In genomic region chr10:88994034-88994433, GRCh38 we compare ENCODE assay signal across 10 cellular contexts. TPM values are rescaled to one million over a fixed set of nuclear protein-coding genes. Genes with fewer than 3 reads are reported as not detected.
A peak's percentile ranks its signal among the peaks of the same experiment; 100 is the strongest.
DNase-seq lines count a peak whose midpoint lies in the region; ATAC-seq and TF ChIP-seq lines count a peak whose summit lies in the region.
"Had no signal": no experiment of that assay in that cellular context is flagged by ENCODE, and none has a peak within 500 bp of the region (broad histone marks: within the 10 kb centered on the region; RNA-seq: fewer than 3 reads in every experiment).

No MANE protein-coding gene starts in this region.

- H3K9me3 ChIP-seq in heart left ventricle (no peaks in the 10 kb centered on the region), T-helper 17 cell (ENCODE audit: control insufficient read depth, low read length, poor library complexity, severe bottlenecking) (no peaks in the 10 kb centered on the region), gastroesophageal sphincter (no peaks in the 10 kb centered on the region), upper lobe of right lung (no peaks in the 10 kb centered on the region)

- H3K36me3 ChIP-seq in heart left ventricle: no peaks in the 10 kb centered on the region
- H3K36me3 ChIP-seq in gastroesophageal sphincter: no peaks in the 10 kb centered on the region
- no peaks in the 10 kb centered on the region for H3K36me3 ChIP-seq in upper lobe of right lung

- peaks cover 3% of the 10 kb centered on the region for H3K36me3 Mint-ChIP-seq in T-helper 17 cell (ENCODE audit: low read depth)

- DNase-seq in heart left ventricle: no peak
- DNase-seq in cardiac septum (ENCODE audit: low spot score): no peak
- no peak for DNase-seq in T-helper 17 cell
- DNase-seq in upper lobe of right lung: no peak
- no peak for DNase-seq in NOMO-1 treated with dmso at 0.1 percent for 144 hours (lab: John Stamatoyannopoulos, UW; ENCODE audit: unreplicated experiment)
- DNase-seq in iPS-NIHi7 (ENCODE audit: extremely low spot score): no peak
- DNase-seq: activated CD8-positive, alpha-beta memory T cell treated with anti-CD3 and anti-CD28 coated beads, Interleukin-2, amount 50 U/mL, for 48 hours; NCI-H82 had no signal

- H3K4me3 ChIP-seq in heart left ventricle: peak overlapping the region in 9 of 12 donors; percentile 1 to 96 (median 84)
- H3K4me3 ChIP-seq in gastroesophageal sphincter: peak overlapping the region in 1 of 2 donors; percentile 79
- H3K4me3 ChIP-seq in upper lobe of right lung: peak overlapping the region; percentile 79

- H3K4me1 Mint-ChIP-seq in T-helper 17 cell: peaks cover 57% of the 10 kb centered on the region

- TF ChIP-seq POLR2A in heart left ventricle (IDR thresholded peaks at IDR 0.05) (no peak), gastroesophageal sphincter (IDR thresholded peaks at IDR 0.05) (no peak)

- no peak for TF ChIP-seq EP300 in gastroesophageal sphincter (IDR thresholded peaks at IDR 0.05)

- H3K27ac Mint-ChIP-seq in T-helper 17 cell: peak overlapping the region; percentile 99

- no peak for ATAC-seq in heart left ventricle
- peak; percentile 2 for ATAC-seq in T-helper 17 cell
- no peak for ATAC-seq in gastroesophageal sphincter
- no peak for ATAC-seq in upper lobe of right lung
- ATAC-seq in GM21723 (IDR thresholded peaks at IDR 0.05; ENCODE audit: unreplicated experiment): no peak

- 13 to 65% (median 52%) methylated on average over 1 of the region's 1 CpG for WGBS in heart left ventricle, 4 donors
- WGBS in gastroesophageal sphincter (ENCODE audit: low coverage in 1 of 2), 2 donors: 0 to 11% methylated on average over 1 of the region's 1 CpG

- H3K27ac ChIP-seq in heart left ventricle (peak overlapping the region in 6 of 12 donors; percentile 38 to 99 (median 96)), gastroesophageal sphincter (peak overlapping the region in 3 of 4 donors; percentile 14 to 95 (median 58)), upper lobe of right lung (no peak overlapping the region)

- no peaks in the 10 kb centered on the region for H3K27me3 ChIP-seq in heart left ventricle
- no peaks in the 10 kb centered on the region for H3K27me3 ChIP-seq in gastroesophageal sphincter
- H3K27me3 ChIP-seq in upper lobe of right lung: no peaks in the 10 kb centered on the region

- H3K27me3 Mint-ChIP-seq in T-helper 17 cell: no peaks in the 10 kb centered on the region

- peaks cover 0 to 80% (median 16%) of the 10 kb centered on the region in 12 donors for H3K4me1 ChIP-seq in heart left ventricle
- peaks cover 4 to 57% (median 6%) of the 10 kb centered on the region in 3 donors for H3K4me1 ChIP-seq in gastroesophageal sphincter
- peaks cover 23% of the 10 kb centered on the region for H3K4me1 ChIP-seq in upper lobe of right lung

- intact Hi-C loops in heart left ventricle (cut with DNase I) (no loop called here), cardiac septum (cut with DNase I) (no loop called here), upper lobe of right lung (cut with DNase I) (no loop called here)

- TF ChIP-seq CTCF in heart left ventricle (IDR thresholded peaks at IDR 0.05) (no peak), gastroesophageal sphincter (IDR thresholded peaks at IDR 0.05) (no peak), upper lobe of right lung (IDR thresholded peaks at IDR 0.05) (no peak)

- peak overlapping the region; percentile 71 for H3K4me3 Mint-ChIP-seq in T-helper 17 cell

RNA-seq across cellular contexts. Expression of gene FAS, which starts 3.4 kb away (rescaled TPM):
- total RNA-seq in heart left ventricle (10 to 100 TPM in 2 of 9 donors, 1 to 10 TPM in 7; 2.6 to 15.6 (median 5.1) TPM), cardiac septum (5.1 TPM), T-helper 17 cell (10 to 100 TPM; 80.0 to 82.8 TPM), gastroesophageal sphincter (10 to 100 TPM; 15.0 to 27.5 (median 19.6) TPM), upper lobe of right lung (41.2 TPM)
- 1 to 10 TPM; 1.6 to 3.2 TPM for polyA plus RNA-seq in heart left ventricle

RNA-seq across cellular contexts. Expression of gene ACTA2, which starts 41.5 kb away (rescaled TPM):
- total RNA-seq in heart left ventricle: 100 to 1,000 TPM in 4 of 9 donors, 10 to 100 TPM in 5; 70.9 to 244 (median 86.7) TPM
- polyA plus RNA-seq in heart left ventricle: 100 to 1,000 TPM; 110 to 122 TPM
- total RNA-seq in cardiac septum: 162 TPM
- 1 to 10 TPM; 3.8 to 4.6 TPM for total RNA-seq in T-helper 17 cell
- total RNA-seq in gastroesophageal sphincter: 1,000 to 10,000 TPM; 5,887 to 9,086 (median 7,887) TPM
- 478 TPM for total RNA-seq in upper lobe of right lung

Comparison
In these comparisons a context has a peak if more than half of its experiments do, and no peak if none do; other contexts are left out.
1. RNA of gene ACTA2, which starts 41.5 kb away (total RNA-seq): 5,887 to 9,086 TPM in gastroesophageal sphincter, 478 TPM in upper lobe of right lung (single experiment), 162 TPM in cardiac septum (single experiment) and 70.9 to 244 TPM in heart left ventricle; 3.8 to 4.6 TPM in T-helper 17 cell; every median in the first group is over 10 times any median in the second.